16 cellular contexts compared by ENCODE assay signal in genomic region chr5:98461485-98461884, GRCh38.
DNase-seq lines count a peak whose midpoint lies in the region; ATAC-seq and TF ChIP-seq lines count a peak whose summit lies in the region.
"Had no signal": no experiment of that assay in that cellular context is flagged by ENCODE, and none has a peak within 500 bp of the region (broad histone marks: within the 10 kb centered on the region; RNA-seq: fewer than 3 reads in every experiment).

No MANE protein-coding gene starts in this region.

- no peak overlapping the region for H3K56ac ChIP-seq in IMR-90 (ENCODE audit: extremely low read depth, insufficient read depth, low read length)

- 0 out of 2 replicates have a peak, but pooled peaks cover 5% of the 10 kb centered on the region for H3K9me1 ChIP-seq in IMR-90 (ENCODE audit: insufficient read depth, low read length)

- TF ChIP-seq CTCF in IMR-90 (conservative IDR thresholded peaks at IDR 0.05; ENCODE audit: low read depth, low read length): no peak
- no peak for TF ChIP-seq CTCF in epithelial cell of esophagus (IDR thresholded peaks at IDR 0.05; ENCODE audit: insufficient read depth, low read depth, low read length, missing control alignments)
- TF ChIP-seq CTCF in mesothelial cell of epicardium (IDR thresholded peaks at IDR 0.05; ENCODE audit: unreplicated experiment): no peak

- no peaks in the 10 kb centered on the region for H3K4me1 Mint-ChIP-seq in mesothelial cell of epicardium
- H3K4me1 Mint-ChIP-seq: CD14-positive monocyte; CD4-positive, alpha-beta memory T cell; H9 had no signal

- peak overlapping the region; percentile 78 for H2BK20ac ChIP-seq in IMR-90 (ENCODE audit: low read depth, low read length)

- no peak overlapping the region for H3K27ac Mint-ChIP-seq in mesothelial cell of epicardium
- H3K27ac Mint-ChIP-seq: CD14-positive monocyte; CD4-positive, alpha-beta memory T cell; H9 had no signal

- H4K8ac ChIP-seq in IMR-90 (ENCODE audit: low read depth in 2 of 2, low read length in 2 of 2): no peak overlapping the region

- TF ChIP-seq RAD21 in IMR-90 (IDR thresholded peaks at IDR 0.05; ENCODE audit: low read length): no peak

- in situ Hi-C loops in IMR-90 (cut with MboI; ENCODE audit: low sequenced_read_pairs): no loop called here

- no peaks in the 10 kb centered on the region for H4K20me1 ChIP-seq in BLaER1 treated with 17β-estradiol and CSF1 and Interleukin-3, amounts not matched to agents 10 nM and 100 nM
- H4K20me1 ChIP-seq in IMR-90 (ENCODE audit: insufficient read depth, low read length): no peaks in the 10 kb centered on the region

- no peaks in the 10 kb centered on the region for H3K27me3 Mint-ChIP-seq in mesothelial cell of epicardium (ENCODE audit: low read depth)

- intact Hi-C loops in IMR-90 (cut with micrococcal nuclease): loop anchor here (10.0 kb wide), 1 partner anchor 477 kb away; no protein-coding TSS in a partner anchor

- no peak overlapping the region for H2AFZ ChIP-seq in IMR-90 (replicated peaks; ENCODE audit: low read length, poor library complexity)

- H3K79me1 ChIP-seq in IMR-90 (ENCODE audit: low read depth in 1 of 2, low read length in 2 of 2): peaks cover under 1 to 11% of the 10 kb centered on the region in 2 experiments; a peak in 2 of 4 replicates

- CTCF ChIA-PET in IMR-90 (lab: Yijun Ruan, JAX): no interaction called here

- peak overlapping the region in 9 of 11 experiments; percentile 28 to 97 (median 94); a peak in 15 of 22 replicates for H3K27ac ChIP-seq in BLaER1 treated with 17β-estradiol and CSF1 and Interleukin-3, amounts not matched to agents 10 nM and 100 nM
- H3K27ac ChIP-seq in IMR-90 (ENCODE audit: insufficient read depth, low read length): no peak overlapping the region

- H3K36me3 Mint-ChIP-seq in mesothelial cell of epicardium: no peaks in the 10 kb centered on the region
- H3K36me3 Mint-ChIP-seq: CD14-positive monocyte; CD4-positive, alpha-beta memory T cell had no signal

- H3K4me1 ChIP-seq in BLaER1 treated with 17β-estradiol and CSF1 and Interleukin-3, amounts not matched to agents 10 nM and 100 nM: peaks cover 29 to 73% (median 63%) of the 10 kb centered on the region in 10 experiments
- H3K4me1 ChIP-seq in IMR-90 (ENCODE audit: control insufficient read depth, insufficient read depth, low read length): no peaks in the 10 kb centered on the region; the same call in 1 of the 2 replicates

- H3K9me3 Mint-ChIP-seq in mesothelial cell of epicardium: no peaks in the 10 kb centered on the region
- H3K9me3 Mint-ChIP-seq: H9 had no signal

- no peak overlapping the region for H3K4me3 ChIP-seq in BLaER1 treated with 17β-estradiol and CSF1 and Interleukin-3, amounts not matched to agents 10 nM and 100 nM
- no peak overlapping the region for H3K4me3 ChIP-seq in IMR-90 (ENCODE audit: insufficient read depth, low read depth, low read length)
- H3K4me3 ChIP-seq in epithelial cell of esophagus (ENCODE audit: low read length): no peak overlapping the region

- H2AK9ac ChIP-seq in IMR-90 (replicated peaks; ENCODE audit: low read depth, low read length, poor library complexity): no peak overlapping the region

- H3K23ac ChIP-seq in IMR-90 (ENCODE audit: low read depth, low read length): no peak overlapping the region

- no peaks in the 10 kb centered on the region for H3K27me3 ChIP-seq in BLaER1 treated with 17β-estradiol and CSF1 and Interleukin-3, amounts not matched to agents 10 nM and 100 nM
- no peaks in the 10 kb centered on the region for H3K27me3 ChIP-seq in IMR-90 (ENCODE audit: control insufficient read depth, insufficient read depth, low read length)

- H3K4ac ChIP-seq in IMR-90 (ENCODE audit: low read depth, low read length): no peak overlapping the region

- H3K4me2 ChIP-seq in BLaER1 treated with 17β-estradiol and CSF1 and Interleukin-3, amounts not matched to agents 10 nM and 100 nM: peak overlapping the region in 7 of 11 experiments; percentile 27 to 91 (median 80); a peak in 15 of 22 replicates
- no peak overlapping the region for H3K4me2 ChIP-seq in IMR-90 (ENCODE audit: low read depth, low read length)

- H3K9me3 ChIP-seq in BLaER1 treated with 17β-estradiol and CSF1 and Interleukin-3, amounts not matched to agents 10 nM and 100 nM (replicated peaks in 1 of 11): peaks cover 0 to 15% (median 3%) of the 10 kb centered on the region in 11 experiments; a peak in 9 of 22 replicates
- no peaks in the 10 kb centered on the region for H3K9me3 ChIP-seq in IMR-90 (ENCODE audit: control insufficient read depth, insufficient read depth, low read length)

- ATAC-seq in IMR-90 (ENCODE audit: low read depth): no peak
- no peak for ATAC-seq in GM21717 (IDR thresholded peaks at IDR 0.05; ENCODE audit: unreplicated experiment)
- ATAC-seq: HepG2 had no signal

- WGBS in IMR-90 (ENCODE audit: extremely low coverage in 2 of 2, insufficient read length in 1 of 2), 2 experiments: 78% methylated on average over 1 of the region's 3 CpGs; no CpG with 5 or more reads in 1 of the 2 experiments

- no peaks in the 10 kb centered on the region for H3K36me3 ChIP-seq in BLaER1 treated with 17β-estradiol and CSF1 and Interleukin-3, amounts not matched to agents 10 nM and 100 nM
- no peaks in the 10 kb centered on the region for H3K36me3 ChIP-seq in IMR-90 (ENCODE audit: control insufficient read depth, insufficient read depth, low read length)

- BruUV-seq in IMR-90 (replicated peaks; lab: Mats Ljungman, UMichigan): no TSS peak

- H2BK120ac ChIP-seq in IMR-90 (ENCODE audit: low read depth, low read length): no peak overlapping the region

- no peak overlapping the region for H2BK5ac ChIP-seq in IMR-90 (ENCODE audit: low read depth, low read length, poor library complexity, severe bottlenecking)

- TF ChIP-seq POLR2A in IMR-90 (IDR thresholded peaks at IDR 0.05; ENCODE audit: low read depth, low read length): no peak

- no peak overlapping the region for H3K4me3 Mint-ChIP-seq in mesothelial cell of epicardium
- H3K4me3 Mint-ChIP-seq: CD14-positive monocyte; CD4-positive, alpha-beta memory T cell; H9 had no signal

- H4K5ac ChIP-seq in IMR-90 (ENCODE audit: low read depth, low read length): no peak overlapping the region; the same call in 1 of the 2 replicates

- H3K14ac ChIP-seq in IMR-90 (replicated peaks; ENCODE audit: low read depth, low read length): no peak overlapping the region

- dilution Hi-C loops in IMR-90 (cut with HindIII; ENCODE audit: low sequenced_read_pairs, unreplicated experiment): no loop called here

- DNase-seq in IMR-90 (no peak), epithelial cell of esophagus (ENCODE audit: low read depth) (peak; percentile 5), iris pigment epithelial cell (ENCODE audit: low read depth) (peak; percentile 25), COLO829 (ENCODE audit: low spot score) (no peak), mesothelial cell of epicardium (ENCODE audit: low spot score in 2 of 2, unreplicated experiment in 2 of 2) (no peak)
- DNase-seq: ACHN; AML-193; Calu3; CD4-positive, alpha-beta memory T cell; DMS79 treated with DMSO at 0.1 percent for 48 hours; GF-D8; H9 had no signal

- H3K18ac ChIP-seq in IMR-90 (ENCODE audit: low read depth, low read length): no peak overlapping the region; the same call in 1 of the 2 replicates

- POLR2A ChIA-PET in IMR-90 (lab: Charles Lee; ENCODE audit: unreplicated experiment): no interaction called here

- peak overlapping the region; percentile 39; the same call in 1 of the 3 replicates for H2BK15ac ChIP-seq in IMR-90 (ENCODE audit: low read depth, low read length)

- no peak overlapping the region for H3K9ac ChIP-seq in BLaER1 treated with 17β-estradiol and CSF1 and Interleukin-3, amounts not matched to agents 10 nM and 100 nM
- no peak overlapping the region for H3K9ac ChIP-seq in IMR-90 (ENCODE audit: low read depth, low read length)

- H4K91ac ChIP-seq in IMR-90 (ENCODE audit: insufficient read depth, low read depth, low read length): no peak overlapping the region

- H2AK5ac ChIP-seq in IMR-90 (ENCODE audit: low read depth, low read length): no peak overlapping the region

TF ChIP-seq in IMR-90, 13 proteins besides CTCF, POLR2A, EP300 and RAD21:
- TF ChIP-seq MXI1 (IDR thresholded peaks at IDR 0.05; ENCODE audit: borderline replicate concordance, low read depth, low read length) (no peak), CEBPB (IDR thresholded peaks at IDR 0.05; ENCODE audit: low read depth, low read length) (0 out of 2 replicates have a peak, but pooled peaks have one; percentile 16), ELK1 (IDR thresholded peaks at IDR 0.05; ENCODE audit: borderline replicate concordance, low read depth, low read length) (no peak), BHLHE40 (IDR thresholded peaks at IDR 0.05; ENCODE audit: low read depth, low read length) (no peak)

Comparison
In these comparisons a context has a peak if more than half of its experiments do, and no peak if none do; other contexts are left out.
1. DNase-seq: peak in epithelial cell of esophagus (single experiment) and iris pigment epithelial cell (single experiment); none in IMR-90 (single experiment), COLO829 (single experiment) and mesothelial cell of epicardium (0 of 2).